Comparison of ENCODE assay signal across 8 cellular contexts in genomic region chr5:65483474-65484346, GRCh38. TPM values are rescaled to one million over a fixed set of nuclear protein-coding genes. Genes with fewer than 3 reads are reported as not detected.
DNase-seq lines count a peak whose midpoint lies in the region; ATAC-seq and TF ChIP-seq lines count a peak whose summit lies in the region.

No MANE protein-coding gene starts in this region.

- H3K27ac ChIP-seq in 22Rv1, result peak overlapping the region; percentile 74
- H3K27ac ChIP-seq in esophagus squamous epithelium, result peak overlapping the region; percentile 65 to 92 (median 88)

- peak; percentile 34 for ATAC-seq in HG02642 (IDR thresholded peaks at IDR 0.05; ENCODE audit: poor library complexity, unreplicated experiment)
- peak; percentile 65 to 83 (median 75) for ATAC-seq in natural killer cell

- H3K4me1 Mint-ChIP-seq in T-helper 1 cell treated with Interleukin-12 subunit alpha and Interleukin-12 subunit beta and Interleukin-4 antibody, amounts not matched to agents 30 μg/mL and 1 μg/mL, for 36 hours (ENCODE audit: low read depth), result peaks cover 18% of the 10 kb centered on the region
- peaks cover 10 to 24% of the 10 kb centered on the region in 2 donors for H3K4me1 Mint-ChIP-seq in natural killer cell

- peaks cover under 1% of the 10 kb centered on the region for H3K36me3 Mint-ChIP-seq in T-helper 1 cell treated with Interleukin-12 subunit alpha and Interleukin-12 subunit beta and Interleukin-4 antibody, amounts not matched to agents 30 μg/mL and 1 μg/mL, for 36 hours (ENCODE audit: low read depth)
- no peaks in the 10 kb centered on the region for H3K36me3 Mint-ChIP-seq in natural killer cell

- intact Hi-C loops in esophagus squamous epithelium (cut with DNase I) (loop anchor here (10.0 kb wide), 1 partner anchor 669 kb away; no protein-coding TSS in a partner anchor), natural killer cell (cut with micrococcal nuclease) (loop anchor here (1.0 to 2.0 kb wide), 5 partner anchors 382 to 849 kb away; no protein-coding TSS in a partner anchor)

- no peaks in the 10 kb centered on the region for H3K27me3 Mint-ChIP-seq in T-helper 1 cell treated with Interleukin-12 subunit alpha and Interleukin-12 subunit beta and Interleukin-4 antibody, amounts not matched to agents 30 μg/mL and 1 μg/mL, for 36 hours (ENCODE audit: low read depth)
- no peaks in the 10 kb centered on the region for H3K27me3 Mint-ChIP-seq in natural killer cell (ENCODE audit: low read depth in 2 of 2)

- DNase-seq in NB4 (ENCODE audit: low read depth) (peak; percentile 61), esophagus squamous epithelium (lab: John Stamatoyannopoulos, UW) (no peak), natural killer cell (no peak), activated gamma-delta T cell (lab: John Stamatoyannopoulos, UW) (no peak)

- H3K4me3 Mint-ChIP-seq in T-helper 1 cell treated with Interleukin-12 subunit alpha and Interleukin-12 subunit beta and Interleukin-4 antibody, amounts not matched to agents 30 μg/mL and 1 μg/mL, for 36 hours, result no peak overlapping the region
- no peak overlapping the region for H3K4me3 Mint-ChIP-seq in natural killer cell

- peaks cover 0 to 34% (median 3%) of the 10 kb centered on the region in 3 donors for H3K4me1 ChIP-seq in esophagus squamous epithelium

- no peaks in the 10 kb centered on the region for H3K27me3 ChIP-seq in esophagus squamous epithelium

- TF ChIP-seq CTCF in 22Rv1 (IDR thresholded peaks at IDR 0.05) (peak; percentile 68), NB4 (IDR thresholded peaks at IDR 0.05; ENCODE audit: low read depth, low read length) (peak; percentile 9), esophagus squamous epithelium (IDR thresholded peaks at IDR 0.05) (peak; percentile 13 to 61 (median 50)), natural killer cell (IDR thresholded peaks at IDR 0.05) (peak; percentile 68)

- no peak for TF ChIP-seq POLR2A in NB4 (IDR thresholded peaks at IDR 0.05; ENCODE audit: extremely low read depth, insufficient read length)
- TF ChIP-seq POLR2A in esophagus squamous epithelium (IDR thresholded peaks at IDR 0.05), result no peak

- no peaks in the 10 kb centered on the region for H3K9me3 Mint-ChIP-seq in T-helper 1 cell treated with Interleukin-12 subunit alpha and Interleukin-12 subunit beta and Interleukin-4 antibody, amounts not matched to agents 30 μg/mL and 1 μg/mL, for 36 hours
- no peaks in the 10 kb centered on the region for H3K9me3 Mint-ChIP-seq in natural killer cell

- H3K36me3 ChIP-seq in esophagus squamous epithelium, result no peaks in the 10 kb centered on the region

- H3K9me3 ChIP-seq in esophagus squamous epithelium, result no peaks in the 10 kb centered on the region

- 13 to 19% methylated on average over 3 of the region's 3 CpGs for WGBS in esophagus squamous epithelium, 2 donors

- peak overlapping the region; percentile 86; the same call in 1 of the 2 replicates for H3K4me3 ChIP-seq in GM08714 (ENCODE audit: low read length)
- H3K4me3 ChIP-seq in NB4 (ENCODE audit: low read depth, low read length), result peak overlapping the region; percentile 89
- H3K4me3 ChIP-seq in esophagus squamous epithelium, result peak overlapping the region; percentile 39 to 78 (median 53)

- peak overlapping the region; percentile 14 for H3K27ac Mint-ChIP-seq in T-helper 1 cell treated with Interleukin-12 subunit alpha and Interleukin-12 subunit beta and Interleukin-4 antibody, amounts not matched to agents 30 μg/mL and 1 μg/mL, for 36 hours
- peak overlapping the region in 1 of 2 donors; percentile 89 for H3K27ac Mint-ChIP-seq in natural killer cell

RNA-seq across cellular contexts. Expression of gene ADAMTS6, which starts 2.0 kb away (rescaled TPM):
- total RNA-seq in esophagus squamous epithelium (1 to 10 TPM in 2 of 4 donors, under 1 TPM in 2; 0.23 to 3.8 (median 1.0) TPM), natural killer cell (1 to 10 TPM in 2 of 3 donors, under 1 TPM in 1; 0.47 to 1.4 (median 1.1) TPM)

Comparison
In these comparisons a context has a peak if more than half of its experiments do, and no peak if none do; other contexts are left out.
1. CTCF ChIP-seq: peak in every context shown above with its lines; median percentile 68 in 22Rv1; 68 in natural killer cell; 50 in esophagus squamous epithelium; 9 in NB4.